Comparison of ENCODE assay signal across 8 cellular contexts in the genomic region with DNA sequence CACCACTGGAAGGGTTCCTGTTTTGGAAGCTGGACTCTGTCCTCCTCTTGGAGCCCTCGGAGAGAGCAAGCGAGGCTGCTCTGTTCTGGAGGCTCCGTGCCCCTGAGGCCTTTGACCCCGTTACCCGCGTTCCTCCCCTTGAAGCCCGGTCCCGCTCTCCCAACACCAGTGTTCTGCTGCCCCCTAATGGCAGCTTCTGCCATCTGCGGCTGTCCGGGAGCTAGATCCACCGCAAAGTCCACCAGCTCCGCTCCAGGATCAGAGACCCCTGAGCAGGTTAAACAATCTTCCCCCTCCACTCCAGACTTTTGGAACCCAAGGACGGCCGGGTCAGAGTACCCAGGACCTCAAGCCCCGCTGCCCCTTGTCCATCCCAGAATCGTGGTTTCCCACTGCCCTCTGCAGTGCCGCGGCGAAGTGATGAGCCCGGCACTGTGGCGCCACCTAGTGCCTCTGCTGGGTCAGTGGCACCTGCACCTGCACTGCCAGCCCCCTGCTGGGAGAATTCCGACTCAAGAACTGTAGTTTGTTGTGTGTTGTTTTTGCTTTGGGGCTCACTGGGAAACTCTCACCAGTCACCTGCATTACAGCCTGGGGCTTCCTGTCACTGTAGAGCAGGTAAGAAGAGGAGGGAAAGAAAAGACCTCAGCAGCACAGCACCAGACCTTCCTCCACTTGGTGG.
DNase-seq lines count a peak whose midpoint lies in the region; ATAC-seq and TF ChIP-seq lines count a peak whose summit lies in the region.

No MANE protein-coding gene starts in this region.

- H3K36me3 Mint-ChIP-seq in activated naive CD8-positive, alpha-beta T cell treated with anti-CD3 and anti-CD28 coated beads for 36 hours, result no peaks in the 10 kb centered on the region

- H3K27me3 Mint-ChIP-seq in activated naive CD8-positive, alpha-beta T cell treated with anti-CD3 and anti-CD28 coated beads for 36 hours, result no peaks in the 10 kb centered on the region

- H3K4me1 Mint-ChIP-seq in activated naive CD8-positive, alpha-beta T cell treated with anti-CD3 and anti-CD28 coated beads for 36 hours, result peaks cover 11% of the 10 kb centered on the region

- peak overlapping the region; percentile 93 for H3K4me3 Mint-ChIP-seq in activated naive CD8-positive, alpha-beta T cell treated with anti-CD3 and anti-CD28 coated beads for 36 hours

- no peak overlapping the region for H3K27ac ChIP-seq in cardiac muscle cell
- H3K27ac ChIP-seq in parathyroid adenoma, result no peak overlapping the region
- H3K27ac ChIP-seq in tibial artery, result no peak overlapping the region

- peak overlapping the region; percentile 89 for H3K27ac Mint-ChIP-seq in activated naive CD8-positive, alpha-beta T cell treated with anti-CD3 and anti-CD28 coated beads for 36 hours

- DNase-seq in NCI-H1105 (lab: John Stamatoyannopoulos, UW), result peak; percentile 86
- peak; percentile 88 for DNase-seq in SKM-1 (lab: John Stamatoyannopoulos, UW; ENCODE audit: unreplicated experiment)
- DNase-seq in activated naive CD8-positive, alpha-beta T cell treated with anti-CD3 and anti-CD28 coated beads for 36 hours, result peak; percentile 87
- peak; percentile 76 to 89 for DNase-seq in cardiac muscle cell (ENCODE audit: low read depth in 1 of 2, low spot score in 1 of 2)
- peak; percentile 72 to 75 for DNase-seq in tibial artery

- no peaks in the 10 kb centered on the region for H3K79me2 ChIP-seq in parathyroid adenoma

- H3K4me3 ChIP-seq in GM08714 (ENCODE audit: low read length), result peak overlapping the region; percentile 28; the same call in 1 of the 2 replicates
- peak overlapping the region; percentile 46 for H3K4me3 ChIP-seq in cardiac muscle cell
- H3K4me3 ChIP-seq in parathyroid adenoma (ENCODE audit: low read depth, low read length), result peak overlapping the region; percentile 46
- peak overlapping the region; percentile 31 to 39 for H3K4me3 ChIP-seq in tibial artery

- H3K9me3 Mint-ChIP-seq in activated naive CD8-positive, alpha-beta T cell treated with anti-CD3 and anti-CD28 coated beads for 36 hours, result no peaks in the 10 kb centered on the region

- H3K36me3 ChIP-seq in cardiac muscle cell, result no peaks in the 10 kb centered on the region
- no peaks in the 10 kb centered on the region for H3K36me3 ChIP-seq in parathyroid adenoma (ENCODE audit: control insufficient read depth, insufficient read depth, low read length)
- no peaks in the 10 kb centered on the region for H3K36me3 ChIP-seq in tibial artery

- no peaks in the 10 kb centered on the region for H3K9me3 ChIP-seq in cardiac muscle cell (ENCODE audit: low read depth)
- H3K9me3 ChIP-seq in parathyroid adenoma (ENCODE audit: control insufficient read depth, low read length), result no peaks in the 10 kb centered on the region
- H3K9me3 ChIP-seq in tibial artery, result no peaks in the 10 kb centered on the region

- H3K9ac ChIP-seq in parathyroid adenoma, result no peak overlapping the region

- TF ChIP-seq CTCF in cardiac muscle cell (IDR thresholded peaks at IDR 0.05; ENCODE audit: low read depth, low read length), result peak; percentile 99
- TF ChIP-seq CTCF in parathyroid adenoma (IDR thresholded peaks at IDR 0.05), result peak; percentile 83
- peak; percentile 83 to 85 for TF ChIP-seq CTCF in tibial artery (IDR thresholded peaks at IDR 0.05)

- peak overlapping the region; percentile 67 for H2AFZ ChIP-seq in parathyroid adenoma

- peaks cover 14% of the 10 kb centered on the region for H3K27me3 ChIP-seq in cardiac muscle cell
- no peaks in the 10 kb centered on the region for H3K27me3 ChIP-seq in parathyroid adenoma (ENCODE audit: control insufficient read depth, insufficient read depth, low read length)
- H3K27me3 ChIP-seq in tibial artery, result peaks cover 0 to 5% of the 10 kb centered on the region in 2 donors

- peak; percentile 90 for ATAC-seq in HG02759 (IDR thresholded peaks at IDR 0.05; ENCODE audit: unreplicated experiment)

- H3K4me1 ChIP-seq in cardiac muscle cell (ENCODE audit: low read depth) (no peaks in the 10 kb centered on the region), parathyroid adenoma (no peaks in the 10 kb centered on the region), tibial artery (peaks cover 0 to 5% (median 0%) of the 10 kb centered on the region in 4 donors)

- intact Hi-C loops in tibial artery (cut with DNase I; ENCODE audit: low total_unique reads), result loop anchor here (5.0 kb wide), 1 partner anchor 240 kb away; no protein-coding TSS in a partner anchor

- H3K4me2 ChIP-seq in parathyroid adenoma (ENCODE audit: low read length), result peak overlapping the region; percentile 80
